ENCODE assay signal across 8 cellular contexts in genomic region chr12:65277994-65278575, GRCh38. TPM values are rescaled to one million over a fixed set of nuclear protein-coding genes. Genes with fewer than 3 reads are reported as not detected.
DNase-seq lines count a peak whose midpoint lies in the region; ATAC-seq and TF ChIP-seq lines count a peak whose summit lies in the region.

No MANE protein-coding gene starts in this region.

- no peaks in the 10 kb centered on the region for H3K9me3 ChIP-seq in cardiac muscle cell (ENCODE audit: low read depth)
- no peaks in the 10 kb centered on the region for H3K9me3 ChIP-seq in mononuclear cell (ENCODE audit: low read depth, low read length)

- no peak for TF ChIP-seq CTCF in cardiac muscle cell (IDR thresholded peaks at IDR 0.05; ENCODE audit: low read depth, low read length)

- intact Hi-C loops in cardiac septum (cut with DNase I) = loop anchor here (2.0 to 5.0 kb wide), 2 partner anchors 29 to 106 kb away; no protein-coding TSS in a partner anchor

- H3K27me3 ChIP-seq in cardiac muscle cell (no peaks in the 10 kb centered on the region), mononuclear cell (ENCODE audit: insufficient read depth, low read length) (peaks cover 19% of the 10 kb centered on the region)

- no peak for TF ChIP-seq POLR2A in GM18505 (IDR thresholded peaks at IDR 0.05; ENCODE audit: borderline replicate concordance, extremely low read depth, insufficient read depth, insufficient read length)

- H3K4me1 ChIP-seq in cardiac muscle cell (ENCODE audit: low read depth) (peaks cover 6% of the 10 kb centered on the region), mononuclear cell (ENCODE audit: insufficient read depth, low read length) (peaks cover 18% of the 10 kb centered on the region)

- H3K27ac ChIP-seq in cardiac muscle cell = peak overlapping the region; percentile 100

- H3K36me3 ChIP-seq in cardiac muscle cell = no peaks in the 10 kb centered on the region

- peak in 1 of 2 donors; percentile 32 for DNase-seq in cardiac muscle cell (ENCODE audit: low read depth in 1 of 2, low spot score in 1 of 2)
- no peak for DNase-seq in cardiac septum (ENCODE audit: low spot score)
- DNase-seq in cerebellum (ENCODE audit: low spot score) = peak; percentile 12
- no peak for DNase-seq in stimulated activated CD4-positive, alpha-beta T cell treated with anti-CD3 and anti-CD28 coated beads, Interleukin-12 subunit alpha, Interleukin-12 subunit beta, amount 100 ng/mL, for 4 hours
- no peak for DNase-seq in DMS 273 treated with DMSO at 0.1 percent for 48 hours (lab: John Stamatoyannopoulos, UW)
- no peak for DNase-seq in NCI-H510A (lab: John Stamatoyannopoulos, UW)

- H3K4me3 ChIP-seq in cardiac muscle cell (peak overlapping the region; percentile 55), mononuclear cell (ENCODE audit: low read length) (peak overlapping the region; percentile 54)

- ATAC-seq in GM18505 (IDR thresholded peaks at IDR 0.05; ENCODE audit: unreplicated experiment) = no peak

RNA-seq across cellular contexts. Expression of gene MSRB3, which starts 0.4 kb away (rescaled TPM):
- total RNA-seq in cardiac muscle cell (41.0 and 44.0 TPM in 2 replicates), cardiac septum (166 TPM), cerebellum (7.0 TPM), mononuclear cell (1.4 TPM)
- polyA plus RNA-seq in cardiac muscle cell = 72.4 and 76.7 TPM in 2 replicates
